ENCODE assay signal across 3 cellular contexts in the genomic region with DNA sequence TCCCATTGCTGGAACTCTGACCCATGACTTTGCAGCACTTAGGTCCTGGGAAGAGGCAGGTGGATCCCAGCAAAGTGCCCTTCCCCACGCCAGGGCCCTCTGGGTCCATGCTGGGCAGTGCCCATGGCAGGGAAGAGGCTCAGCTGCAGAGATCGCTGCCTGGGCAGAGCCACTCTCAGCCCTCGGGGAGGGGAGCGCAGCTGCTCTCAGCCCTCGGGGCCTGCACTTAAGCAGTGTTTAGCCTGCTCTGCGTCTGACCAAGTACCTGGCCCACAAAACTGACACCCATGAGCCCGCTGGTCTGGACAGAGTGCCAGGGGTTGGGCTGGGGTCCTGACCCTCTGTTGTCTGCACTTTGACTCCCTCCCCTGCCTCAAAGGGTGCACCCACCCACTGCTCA.
A peak's percentile ranks its signal among the peaks of the same experiment; 100 is the strongest.
TF ChIP-seq lines count a peak whose summit lies in the region.

No MANE protein-coding gene starts in this region.

TF ChIP-seq in SK-N-SH, 30 proteins besides CTCF, POLR2A, EP300 and RAD21 (continued from another document):
- TF ChIP-seq, protein P1, sequence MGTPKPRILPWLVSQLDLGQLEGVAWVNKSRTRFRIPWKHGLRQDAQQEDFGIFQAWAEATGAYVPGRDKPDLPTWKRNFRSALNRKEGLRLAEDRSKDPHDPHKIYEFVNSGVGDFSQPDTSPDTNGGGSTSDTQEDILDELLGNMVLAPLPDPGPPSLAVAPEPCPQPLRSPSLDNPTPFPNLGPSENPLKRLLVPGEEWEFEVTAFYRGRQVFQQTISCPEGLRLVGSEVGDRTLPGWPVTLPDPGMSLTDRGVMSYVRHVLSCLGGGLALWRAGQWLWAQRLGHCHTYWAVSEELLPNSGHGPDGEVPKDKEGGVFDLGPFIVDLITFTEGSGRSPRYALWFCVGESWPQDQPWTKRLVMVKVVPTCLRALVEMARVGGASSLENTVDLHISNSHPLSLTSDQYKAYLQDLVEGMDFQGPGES (IDR thresholded peaks at IDR 0.05; ENCODE audit: low read depth, low read length): no peak
- no peak for TF ChIP-seq ELF1 (IDR thresholded peaks at IDR 0.05)
- TF ChIP-seq ZBTB33 (IDR thresholded peaks at IDR 0.05; ENCODE audit: borderline replicate concordance, low read depth): no peak

TF ChIP-seq in SK-N-SH treated with all-trans-retinoic acid at 6 μM for 48 hours, 23 proteins besides CTCF, POLR2A, EP300 and RAD21 (continued from another document):
- TF ChIP-seq CSRNP3 (CRISPR knock-in tag; IDR thresholded peaks at IDR 0.05) (no peak), BACH2 (CRISPR knock-in tag; IDR thresholded peaks at IDR 0.05; ENCODE audit: borderline replicate concordance) (no peak), ESRRG (CRISPR knock-in tag; IDR thresholded peaks at IDR 0.05) (no peak), ZC3H10 (CRISPR knock-in tag; IDR thresholded peaks at IDR 0.05) (no peak), ARNTL (CRISPR knock-in tag; IDR thresholded peaks at IDR 0.05; ENCODE audit: borderline replicate concordance, low read depth) (no peak), GLIS3 (CRISPR knock-in tag; IDR thresholded peaks at IDR 0.05) (no peak), RARB (CRISPR knock-in tag; IDR thresholded peaks at IDR 0.05) (no peak), SNAI2 (CRISPR knock-in tag; IDR thresholded peaks at IDR 0.05) (no peak), TOX (CRISPR knock-in tag; IDR thresholded peaks at IDR 0.05; ENCODE audit: borderline replicate concordance) (no peak), ISL1 (CRISPR knock-in tag; IDR thresholded peaks at IDR 0.05) (no peak), TCF4 (CRISPR knock-in tag; IDR thresholded peaks at IDR 0.05; ENCODE audit: borderline replicate concordance) (no peak), CSDC2 (CRISPR knock-in tag; IDR thresholded peaks at IDR 0.05) (no peak)
- TF ChIP-seq, protein P2, sequence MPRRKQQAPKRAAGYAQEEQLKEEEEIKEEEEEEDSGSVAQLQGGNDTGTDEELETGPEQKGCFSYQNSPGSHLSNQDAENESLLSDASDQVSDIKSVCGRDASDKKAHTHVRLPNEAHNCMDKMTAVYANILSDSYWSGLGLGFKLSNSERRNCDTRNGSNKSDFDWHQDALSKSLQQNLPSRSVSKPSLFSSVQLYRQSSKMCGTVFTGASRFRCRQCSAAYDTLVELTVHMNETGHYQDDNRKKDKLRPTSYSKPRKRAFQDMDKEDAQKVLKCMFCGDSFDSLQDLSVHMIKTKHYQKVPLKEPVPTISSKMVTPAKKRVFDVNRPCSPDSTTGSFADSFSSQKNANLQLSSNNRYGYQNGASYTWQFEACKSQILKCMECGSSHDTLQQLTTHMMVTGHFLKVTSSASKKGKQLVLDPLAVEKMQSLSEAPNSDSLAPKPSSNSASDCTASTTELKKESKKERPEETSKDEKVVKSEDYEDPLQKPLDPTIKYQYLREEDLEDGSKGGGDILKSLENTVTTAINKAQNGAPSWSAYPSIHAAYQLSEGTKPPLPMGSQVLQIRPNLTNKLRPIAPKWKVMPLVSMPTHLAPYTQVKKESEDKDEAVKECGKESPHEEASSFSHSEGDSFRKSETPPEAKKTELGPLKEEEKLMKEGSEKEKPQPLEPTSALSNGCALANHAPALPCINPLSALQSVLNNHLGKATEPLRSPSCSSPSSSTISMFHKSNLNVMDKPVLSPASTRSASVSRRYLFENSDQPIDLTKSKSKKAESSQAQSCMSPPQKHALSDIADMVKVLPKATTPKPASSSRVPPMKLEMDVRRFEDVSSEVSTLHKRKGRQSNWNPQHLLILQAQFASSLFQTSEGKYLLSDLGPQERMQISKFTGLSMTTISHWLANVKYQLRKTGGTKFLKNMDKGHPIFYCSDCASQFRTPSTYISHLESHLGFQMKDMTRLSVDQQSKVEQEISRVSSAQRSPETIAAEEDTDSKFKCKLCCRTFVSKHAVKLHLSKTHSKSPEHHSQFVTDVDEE (CRISPR knock-in tag; IDR thresholded peaks at IDR 0.05): no peak
TF ChIP-seq in SK-N-SH treated with all-trans-retinoic acid at 6 μM for 48 hours: peak in this region for 0.

TF ChIP-seq in HEK293, 187 proteins besides CTCF, POLR2A, EP300 and RAD21 (continued from another document):
- TF ChIP-seq, protein P3, sequence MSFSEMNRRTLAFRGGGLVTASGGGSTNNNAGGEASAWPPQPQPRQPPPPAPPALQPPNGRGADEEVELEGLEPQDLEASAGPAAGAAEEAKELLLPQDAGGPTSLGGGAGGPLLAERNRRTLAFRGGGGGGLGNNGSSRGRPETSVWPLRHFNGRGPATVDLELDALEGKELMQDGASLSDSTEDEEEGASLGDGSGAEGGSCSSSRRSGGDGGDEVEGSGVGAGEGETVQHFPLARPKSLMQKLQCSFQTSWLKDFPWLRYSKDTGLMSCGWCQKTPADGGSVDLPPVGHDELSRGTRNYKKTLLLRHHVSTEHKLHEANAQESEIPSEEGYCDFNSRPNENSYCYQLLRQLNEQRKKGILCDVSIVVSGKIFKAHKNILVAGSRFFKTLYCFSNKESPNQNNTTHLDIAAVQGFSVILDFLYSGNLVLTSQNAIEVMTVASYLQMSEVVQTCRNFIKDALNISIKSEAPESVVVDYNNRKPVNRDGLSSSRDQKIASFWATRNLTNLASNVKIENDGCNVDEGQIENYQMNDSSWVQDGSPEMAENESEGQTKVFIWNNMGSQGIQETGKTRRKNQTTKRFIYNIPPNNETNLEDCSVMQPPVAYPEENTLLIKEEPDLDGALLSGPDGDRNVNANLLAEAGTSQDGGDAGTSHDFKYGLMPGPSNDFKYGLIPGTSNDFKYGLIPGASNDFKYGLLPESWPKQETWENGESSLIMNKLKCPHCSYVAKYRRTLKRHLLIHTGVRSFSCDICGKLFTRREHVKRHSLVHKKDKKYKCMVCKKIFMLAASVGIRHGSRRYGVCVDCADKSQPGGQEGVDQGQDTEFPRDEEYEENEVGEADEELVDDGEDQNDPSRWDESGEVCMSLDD (tag by site-specific recombination; IDR thresholded peaks at IDR 0.05): no peak
- peak; percentile 48 for TF ChIP-seq PRDM10 (tag by site-specific recombination; IDR thresholded peaks at IDR 0.05)
